7 cellular contexts compared by ENCODE assay signal in the genomic region with DNA sequence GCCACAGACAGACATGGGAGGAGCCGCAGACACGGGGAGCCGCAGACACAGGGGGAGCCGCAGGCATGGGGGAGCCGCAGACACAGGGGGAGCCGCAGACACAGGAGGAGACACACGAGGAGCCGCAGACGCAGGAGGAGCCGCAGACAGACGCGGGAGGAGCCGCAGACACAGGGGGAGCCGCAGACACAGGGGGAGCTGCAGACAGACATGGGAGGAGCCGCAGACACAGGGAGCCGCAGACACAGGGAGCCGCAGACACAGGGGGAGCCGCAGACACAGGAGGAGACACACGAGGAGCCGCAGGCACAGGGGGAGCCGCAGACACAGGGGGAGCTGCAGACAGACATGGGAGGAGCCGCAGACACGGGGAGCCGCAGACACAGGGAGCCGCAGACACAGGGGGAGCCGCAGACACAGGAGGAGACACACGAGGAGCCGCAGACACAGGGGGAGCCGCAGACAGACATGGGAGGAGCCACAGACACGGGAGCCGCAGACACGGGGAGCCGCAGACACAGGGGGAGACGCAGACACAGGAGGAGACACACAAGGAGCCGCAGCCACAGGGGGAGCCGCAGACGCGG.
A peak's percentile ranks its signal among the peaks of the same experiment; 100 is the strongest.
DNase-seq lines count a peak whose midpoint lies in the region; ATAC-seq, FAIRE-seq and TF ChIP-seq lines count a peak whose summit lies in the region.
"Not testable (repeated sequence)": the region's sequence is repeated elsewhere in the genome, so short reads cannot be mapped to it uniquely, and the experiment has no call there.

No MANE protein-coding gene starts in this region.

- H4K20me1 ChIP-seq in H9 (ENCODE audit: control insufficient read depth, insufficient read depth, insufficient read length); H1 (replicated peaks in 1 of 2; ENCODE audit: control insufficient read depth in 1 of 2, insufficient read depth in 2 of 2, low read length in 2 of 2); osteoblast (ENCODE audit: insufficient read depth, low read length): not testable (repeated sequence)

- not testable (repeated sequence) for H3K4me3 Mint-ChIP-seq in H9

- H3K4me1 ChIP-seq in H9 (ENCODE audit: insufficient read depth, low read length); H1 (replicated peaks in 1 of 4; ENCODE audit: control insufficient read depth in 3 of 4, insufficient read depth in 4 of 4, low read length in 3 of 4); left lung; osteoblast (ENCODE audit: insufficient read depth, low read length); suprapubic skin: not testable (repeated sequence)

- TF ChIP-seq CTCF in H9 (conservative IDR thresholded peaks at IDR 0.05); WERI-Rb-1 (IDR thresholded peaks at IDR 0.05; ENCODE audit: low read depth, low read length); H1 (IDR thresholded peaks at IDR 0.05; ENCODE audit: control extremely low read depth in 1 of 3, insufficient read depth in 1 of 3, low read depth in 1 of 3, low read length in 3 of 3); left lung (IDR thresholded peaks at IDR 0.05); osteoblast (IDR thresholded peaks at IDR 0.05; ENCODE audit: extremely low read depth, low read depth, low read length); suprapubic skin (IDR thresholded peaks at IDR 0.05): not testable (repeated sequence)

- peaks cover 5 to 16% (median 6%) of the 10 kb centered on the region in 3 experiments; a peak in 6 of 7 replicates for H3K36me3 Mint-ChIP-seq in H9 (ENCODE audit: insufficient read depth in 1 of 3, low read depth in 3 of 3)

- H2BK15ac ChIP-seq in H9 (ENCODE audit: low read depth, low read length); H1 (ENCODE audit: low read length): not testable (repeated sequence)

- H2AK5ac ChIP-seq in H9 (ENCODE audit: insufficient read length, low read length); H1 (ENCODE audit: low read depth, low read length): not testable (repeated sequence)

- not testable (repeated sequence) for TF ChIP-seq RAD21 in H1 (IDR thresholded peaks at IDR 0.05 in 1 of 2, conservative IDR thresholded peaks at IDR 0.05 in 1 of 2; ENCODE audit: low read depth in 2 of 2, low read length in 2 of 2)

- not testable (repeated sequence) for H2BK120ac ChIP-seq in H9 (ENCODE audit: low read depth, low read length, poor library complexity, severe bottlenecking); H1 (replicated peaks; ENCODE audit: low read depth, low read length)

- not testable (repeated sequence) for H2BK12ac ChIP-seq in H9 (ENCODE audit: insufficient read length, low read depth, low read length); H1 (ENCODE audit: low read depth, low read length)

- H3K14ac ChIP-seq in H9 (ENCODE audit: insufficient read depth, low read length); H1 (ENCODE audit: insufficient read length): not testable (repeated sequence)

- not testable (repeated sequence) for H3T11ph ChIP-seq in H9 (ENCODE audit: low read length)

- peak overlapping the region; percentile 46 for H3K4me3 ChIP-seq in WERI-Rb-1 (ENCODE audit: low read depth, low read length)
- not testable (repeated sequence) for H3K4me3 ChIP-seq in H1 (ENCODE audit: extremely low read depth in 1 of 4, insufficient read depth in 2 of 4, low read depth in 3 of 4, low read length in 4 of 4); left lung; osteoblast (ENCODE audit: insufficient read depth, low read length); suprapubic skin

- POLR2A ChIA-PET in H1 (lab: Charles Lee; ENCODE audit: partially characterized antibody) = not testable (repeated sequence)

- not testable (repeated sequence) for H3K4ac ChIP-seq in H9 (ENCODE audit: low read depth, low read length); H1 (replicated peaks; ENCODE audit: insufficient read length, low read depth, low read length)

- H3K18ac ChIP-seq in H9 (ENCODE audit: insufficient read length, low read depth, low read length); H1 (ENCODE audit: extremely low read depth, low read length): not testable (repeated sequence)

- H3K9me3 ChIP-seq in H9 (ENCODE audit: control insufficient read depth, low read depth, low read length); WERI-Rb-1 (ENCODE audit: severe bottlenecking); left lung; osteoblast (ENCODE audit: low read depth, low read length); suprapubic skin: not testable (repeated sequence)
- peaks cover 8 to 63% of the 10 kb centered on the region in 2 experiments; a peak in 3 of 4 replicates for H3K9me3 ChIP-seq in H1 (ENCODE audit: insufficient read depth in 2 of 2, low read depth in 1 of 2, low read length in 1 of 2)

- not testable (repeated sequence) for H3K56ac ChIP-seq in H9 (ENCODE audit: insufficient read length, low read depth, low read length); H1 (replicated peaks; ENCODE audit: insufficient read length, low read depth, low read length)

- H2AFZ ChIP-seq in H9 (ENCODE audit: low read length); H1 (ENCODE audit: low read length); osteoblast (ENCODE audit: low read length): not testable (repeated sequence)

- not testable (repeated sequence) for ATAC-seq in left lung

- H3K23me2 ChIP-seq in H9 (ENCODE audit: insufficient read length, low read depth, low read length, poor library complexity, severe bottlenecking); H1 (ENCODE audit: low read depth, low read length): not testable (repeated sequence)

- H4K91ac ChIP-seq in H9 (ENCODE audit: insufficient read length, low read depth, low read length); H1 (replicated peaks; ENCODE audit: insufficient read length, low read length): not testable (repeated sequence)

- H3K79me2 ChIP-seq in H9 (ENCODE audit: insufficient read depth, low read length); H1 (ENCODE audit: control insufficient read depth in 1 of 2, insufficient read depth in 2 of 2, low read length in 2 of 2); osteoblast (ENCODE audit: insufficient read depth, low read length): not testable (repeated sequence)

- H3K9ac ChIP-seq in H9 (ENCODE audit: extremely low read depth, insufficient read length, low read length); H1 (replicated peaks in 1 of 4; ENCODE audit: extremely low read depth in 1 of 4, low read depth in 3 of 4, low read length in 3 of 4): not testable (repeated sequence)

- H3K79me1 ChIP-seq in H9 (ENCODE audit: insufficient read depth, low read depth, low read length, poor library complexity, severe bottlenecking); H1 (ENCODE audit: low read depth, low read length): not testable (repeated sequence)

- not testable (repeated sequence) for H3K27ac ChIP-seq in H9 (ENCODE audit: insufficient read length, low read depth, low read length); WERI-Rb-1; H1 (ENCODE audit: low read depth, low read length); left lung; osteoblast (ENCODE audit: low read depth, low read length); suprapubic skin

- no CpG with 5 or more reads among the region's 38 CpGs for WGBS in H9 (ENCODE audit: extremely low coverage, insufficient read length, low lambda C conversion rate)
- 92% methylated on average over 26 of the region's 38 CpGs; no CpG with 5 or more reads in 1 of the 2 experiments for WGBS in H1 (ENCODE audit: extremely low coverage in 1 of 2, insufficient coverage in 1 of 2, insufficient read length in 1 of 2, insufficient replicate concordance in 2 of 2, low coverage in 1 of 2, low lambda C conversion rate in 2 of 2, missing lambda C conversion rate in 1 of 2), 2 experiments
- 88% methylated on average over 35 of the region's 38 CpGs for WGBS in suprapubic skin

- not testable (repeated sequence) for H4K5ac ChIP-seq in H9 (ENCODE audit: insufficient read length, low read depth, low read length); H1 (ENCODE audit: insufficient read length, low read depth, low read length)

- intact Hi-C loops in left lung (cut with DNase I) = not testable (repeated sequence)

- TF ChIP-seq EP300 in H1 (IDR thresholded peaks at IDR 0.05; ENCODE audit: borderline replicate concordance in 1 of 2, low read depth in 2 of 2, low read length in 2 of 2); suprapubic skin (IDR thresholded peaks at IDR 0.05): not testable (repeated sequence)

- not testable (repeated sequence) for H3K27me3 ChIP-seq in H9 (ENCODE audit: insufficient read depth, low read length); WERI-Rb-1 (ENCODE audit: insufficient read depth, low read depth, severe bottlenecking); H1 (replicated peaks in 1 of 4; ENCODE audit: control insufficient read depth in 3 of 4, extremely low read depth in 1 of 4, insufficient read depth in 3 of 4, low read length in 3 of 4); left lung; osteoblast (ENCODE audit: insufficient read depth, low read length); suprapubic skin

- 0 out of 7 replicates have a peak overlapping the region, but pooled peaks of 1 of the 3 experiments have one; percentile 27 for H3K27ac Mint-ChIP-seq in H9

- H4K8ac ChIP-seq in H9 (replicated peaks; ENCODE audit: insufficient read length, low read depth, low read length) = not testable (repeated sequence)
- peak overlapping the region; percentile 17; the same call in 1 of the 2 replicates for H4K8ac ChIP-seq in H1 (ENCODE audit: extremely low read depth, insufficient read depth, low read length)

- FAIRE-seq in H1 (lab: Jason Lieb, UNC) = not testable (repeated sequence)

- H3K36me3 ChIP-seq in WERI-Rb-1; H1 (ENCODE audit: control insufficient read depth in 2 of 4, insufficient read depth in 4 of 4, low read length in 3 of 4); left lung; osteoblast (ENCODE audit: insufficient read depth, low read length); suprapubic skin: not testable (repeated sequence)

- peaks cover 21 to 23% of the 10 kb centered on the region in 2 experiments for H3K4me1 Mint-ChIP-seq in H9

- not testable (repeated sequence) for H2BK5ac ChIP-seq in H9 (ENCODE audit: insufficient read length, low read length); H1 (ENCODE audit: low read depth, low read length)

- CTCF ChIA-PET in H1 (lab: Charles Lee; ENCODE audit: partially characterized antibody) = interaction anchor here (0.7 kb wide), 1 partner anchor 209 kb away, joined by 5 read pairs; no protein-coding TSS in a partner anchor

- TF ChIP-seq POLR2A in H1 (IDR thresholded peaks at IDR 0.05; ENCODE audit: control extremely low read depth in 1 of 2, low read depth in 2 of 2, low read length in 2 of 2); suprapubic skin (IDR thresholded peaks at IDR 0.05): not testable (repeated sequence)

- H3K27me3 Mint-ChIP-seq in H9 (ENCODE audit: low read depth) = not testable (repeated sequence)

- DNase-seq in H9 (peak; percentile 26), NCI-H2227 treated with DMSO at 0.1 percent for 48 hours (lab: John Stamatoyannopoulos, UW) (peak; percentile 55), WERI-Rb-1 (peak; percentile 65), left lung (peak; percentile 22 to 76), osteoblast (ENCODE audit: insufficient read length, low spot score, missing footprints) (peak; percentile 13), suprapubic skin (ENCODE audit: low spot score in 2 of 2) (peak; percentile 44 to 77)
- DNase-seq in H1 (ENCODE audit: low read depth in 1 of 2, low spot score in 2 of 2) = not testable (repeated sequence)

- peaks cover 19 to 22% of the 10 kb centered on the region in 2 experiments for H3K9me3 Mint-ChIP-seq in H9

- not testable (repeated sequence) for H3K23ac ChIP-seq in H9 (ENCODE audit: insufficient read length, low read depth, low read length); H1 (ENCODE audit: insufficient read length)

- not testable (repeated sequence) for H2BK20ac ChIP-seq in H9 (ENCODE audit: low read depth, low read length, poor library complexity, severe bottlenecking); H1 (ENCODE audit: low read length)

- not testable (repeated sequence) for H3K4me2 ChIP-seq in H9 (ENCODE audit: insufficient read depth, insufficient read length, low read length); H1 (ENCODE audit: insufficient read depth in 1 of 2, low read depth in 2 of 2, low read length in 2 of 2); osteoblast (ENCODE audit: insufficient read depth, low read length)
